31 cellular contexts compared by ENCODE assay signal in genomic region chr5:13945271-13945670, GRCh38. TPM values are rescaled to one million over a fixed set of nuclear protein-coding genes. Genes with fewer than 3 reads are reported as not detected.
"Had no signal": no experiment of that assay in that cellular context is flagged by ENCODE, and none has a peak within 500 bp of the region (broad histone marks: within the 10 kb centered on the region; RNA-seq: fewer than 3 reads in every experiment).

No MANE protein-coding gene starts in this region.

- H3K27me3 ChIP-seq: body of pancreas, cardiac muscle cell, foreskin keratinocyte, left lung, sigmoid colon, uterus had no signal

- H3K9me3 ChIP-seq: body of pancreas, left lung, lower lobe of right lung, psoas muscle, sigmoid colon, thoracic aorta, uterus had no signal

- H2AFZ ChIP-seq: neural progenitor cell, parathyroid adenoma had no signal

- H3K4me3 Mint-ChIP-seq: activated CD4-positive, alpha-beta T cell treated with anti-CD3 and anti-CD28 coated beads, Interleukin-2, amount 10 ng/mL, durations not matched to agents 7 days and 5 days; activated CD8-positive, alpha-beta T cell treated with anti-CD3 and anti-CD28 coated beads for 36 hours; activated naive CD8-positive, alpha-beta T cell; natural killer cell; neural progenitor cell; stimulated activated effector memory CD8-positive, alpha-beta T cell treated with anti-CD3 and anti-CD28 coated beads, Interleukin-12 subunit alpha, Interleukin-12 subunit beta, amount 100 ng/mL, for 72 hours; stimulated activated naive CD8-positive, alpha-beta T cell treated with anti-CD3 and anti-CD28 coated beads, Interleukin-15, Interleukin-2, amounts not matched to agents 100 ng/mL and 50 ng/mL, for 24 hours; type B pancreatic cell had no signal

- H3K27ac Mint-ChIP-seq: activated CD4-positive, alpha-beta T cell treated with anti-CD3 and anti-CD28 coated beads, Interleukin-2, amount 10 ng/mL, durations not matched to agents 7 days and 5 days; activated CD8-positive, alpha-beta T cell treated with anti-CD3 and anti-CD28 coated beads for 36 hours; activated naive CD8-positive, alpha-beta T cell; activated T-helper 2 cell treated with anti-CD3 and anti-CD28 coated beads, Interferon-gamma antibody, Interleukin-2, Interleukin-4, amounts not matched to agents 10 μg/mL and 5 μg/mL and 100 μg/mL, durations not matched to agents 14 hours and 24 hours and 36 hours; natural killer cell; neural progenitor cell; stimulated activated effector memory CD8-positive, alpha-beta T cell treated with anti-CD3 and anti-CD28 coated beads, Interleukin-12 subunit alpha, Interleukin-12 subunit beta, amount 100 ng/mL, for 72 hours; stimulated activated naive CD8-positive, alpha-beta T cell treated with anti-CD3 and anti-CD28 coated beads, Interleukin-15, Interleukin-2, amounts not matched to agents 100 ng/mL and 50 ng/mL, for 24 hours; type B pancreatic cell had no signal

- H3K36me3 Mint-ChIP-seq: activated naive CD8-positive, alpha-beta T cell; natural killer cell; neural progenitor cell; stimulated activated effector memory CD8-positive, alpha-beta T cell treated with anti-CD3 and anti-CD28 coated beads, Interleukin-12 subunit alpha, Interleukin-12 subunit beta, amount 100 ng/mL, for 72 hours; type B pancreatic cell had no signal

- H3K4me3 ChIP-seq: body of pancreas, cardiac muscle cell, left lung, lower lobe of right lung, neural progenitor cell, psoas muscle, sigmoid colon, thoracic aorta, uterus had no signal

- H3K36me3 ChIP-seq: cardiac muscle cell, left lung, lower lobe of right lung, neural progenitor cell, sigmoid colon, thoracic aorta, uterus had no signal

- H3K27me3 Mint-ChIP-seq: activated CD4-positive, alpha-beta T cell treated with anti-CD3 and anti-CD28 coated beads, Interleukin-2, amount 10 ng/mL, durations not matched to agents 7 days and 5 days; activated CD8-positive, alpha-beta T cell treated with anti-CD3 and anti-CD28 coated beads for 36 hours; activated naive CD8-positive, alpha-beta T cell; stimulated activated naive CD8-positive, alpha-beta T cell treated with anti-CD3 and anti-CD28 coated beads, Interleukin-15, Interleukin-2, amounts not matched to agents 100 ng/mL and 50 ng/mL, for 24 hours had no signal

- ATAC-seq: activated CD8-positive, alpha-beta T cell treated with anti-CD3 and anti-CD28 coated beads for 36 hours; body of pancreas; esophagus mucosa; left lung; lower lobe of right lung; natural killer cell; stimulated activated effector memory CD8-positive, alpha-beta T cell treated with anti-CD3 and anti-CD28 coated beads, Interleukin-12 subunit alpha, Interleukin-12 subunit beta, amount 100 ng/mL, for 72 hours had no signal

- H3K4me2 ChIP-seq: neural progenitor cell had no signal

- H3K9me3 Mint-ChIP-seq: activated CD4-positive, alpha-beta T cell treated with anti-CD3 and anti-CD28 coated beads, Interleukin-2, amount 10 ng/mL, durations not matched to agents 7 days and 5 days; activated CD8-positive, alpha-beta T cell treated with anti-CD3 and anti-CD28 coated beads for 36 hours; activated T-helper 2 cell treated with anti-CD3 and anti-CD28 coated beads, Interferon-gamma antibody, Interleukin-2, Interleukin-4, amounts not matched to agents 10 μg/mL and 5 μg/mL and 100 μg/mL, durations not matched to agents 14 hours and 24 hours and 36 hours; natural killer cell; neural progenitor cell; stimulated activated effector memory CD8-positive, alpha-beta T cell treated with anti-CD3 and anti-CD28 coated beads, Interleukin-12 subunit alpha, Interleukin-12 subunit beta, amount 100 ng/mL, for 72 hours; stimulated activated naive CD8-positive, alpha-beta T cell treated with anti-CD3 and anti-CD28 coated beads, Interleukin-15, Interleukin-2, amounts not matched to agents 100 ng/mL and 50 ng/mL, for 24 hours; type B pancreatic cell had no signal

- H3K9ac ChIP-seq: neural progenitor cell, parathyroid adenoma had no signal

- H3K27ac ChIP-seq: body of pancreas, cardiac muscle cell, foreskin keratinocyte, left lung, lower lobe of right lung, neural progenitor cell, parathyroid adenoma, psoas muscle, sigmoid colon, thoracic aorta, uterus had no signal

- DNase-seq: activated CD4-positive, alpha-beta T cell treated with anti-CD3 and anti-CD28 coated beads, Interleukin-2, amount 10 ng/mL, durations not matched to agents 7 days and 5 days; activated CD4-positive, CD25-positive, alpha-beta regulatory T cell treated with anti-CD3 and anti-CD28 coated beads, Interleukin-2, amount 50 U/mL, for 72 hours; activated CD8-positive, alpha-beta T cell treated with anti-CD3 and anti-CD28 coated beads for 36 hours; activated naive CD4-positive, alpha-beta T cell; activated T-cell treated with anti-CD3 and anti-CD28 coated beads, Interleukin-2, amount 50 U/mL, for 48 hours; body of pancreas; left lung; lower lobe of right lung; mesendoderm; natural killer cell; occipital lobe; psoas muscle; sigmoid colon; small intestine; stimulated activated CD4-positive, alpha-beta T cell treated with anti-CD3 and anti-CD28 coated beads, Interleukin-4, amount 100 ng/mL, for 24 hours; uterus had no signal

- FAIRE-seq: endothelial cell of umbilical vein, small intestine, TTC549 had no signal

- H3K79me2 ChIP-seq: parathyroid adenoma had no signal

- H3K4me1 ChIP-seq: body of pancreas, left lung, lower lobe of right lung, parathyroid adenoma, psoas muscle, sigmoid colon, uterus had no signal

- H3K4me1 Mint-ChIP-seq: activated CD4-positive, alpha-beta T cell treated with anti-CD3 and anti-CD28 coated beads, Interleukin-2, amount 10 ng/mL, durations not matched to agents 7 days and 5 days; stimulated activated effector memory CD8-positive, alpha-beta T cell treated with anti-CD3 and anti-CD28 coated beads, Interleukin-12 subunit alpha, Interleukin-12 subunit beta, amount 100 ng/mL, for 72 hours had no signal

RNA-seq across cellular contexts. Expression of gene DNAH5, which starts 0.8 kb away (rescaled TPM):
- total RNA-seq: activated CD4-positive, alpha-beta T cell treated with anti-CD3 and anti-CD28 coated beads, Interleukin-2, amount 10 ng/mL, durations not matched to agents 7 days and 5 days; activated CD8-positive, alpha-beta T cell treated with anti-CD3 and anti-CD28 coated beads for 36 hours; activated T-helper 2 cell treated with anti-CD3 and anti-CD28 coated beads, Interferon-gamma antibody, Interleukin-2, Interleukin-4, amounts not matched to agents 10 μg/mL and 5 μg/mL and 100 μg/mL, durations not matched to agents 14 hours and 24 hours and 36 hours; mononuclear cell; natural killer cell; T-helper 1 cell treated with Interleukin-12 subunit alpha and Interleukin-12 subunit beta and Interleukin-4 antibody, amounts not matched to agents 30 ng/mL and 1 ng/mL, for 36 hours had no signal
